1 cellular context compared by ENCODE assay signal in the genomic region with DNA sequence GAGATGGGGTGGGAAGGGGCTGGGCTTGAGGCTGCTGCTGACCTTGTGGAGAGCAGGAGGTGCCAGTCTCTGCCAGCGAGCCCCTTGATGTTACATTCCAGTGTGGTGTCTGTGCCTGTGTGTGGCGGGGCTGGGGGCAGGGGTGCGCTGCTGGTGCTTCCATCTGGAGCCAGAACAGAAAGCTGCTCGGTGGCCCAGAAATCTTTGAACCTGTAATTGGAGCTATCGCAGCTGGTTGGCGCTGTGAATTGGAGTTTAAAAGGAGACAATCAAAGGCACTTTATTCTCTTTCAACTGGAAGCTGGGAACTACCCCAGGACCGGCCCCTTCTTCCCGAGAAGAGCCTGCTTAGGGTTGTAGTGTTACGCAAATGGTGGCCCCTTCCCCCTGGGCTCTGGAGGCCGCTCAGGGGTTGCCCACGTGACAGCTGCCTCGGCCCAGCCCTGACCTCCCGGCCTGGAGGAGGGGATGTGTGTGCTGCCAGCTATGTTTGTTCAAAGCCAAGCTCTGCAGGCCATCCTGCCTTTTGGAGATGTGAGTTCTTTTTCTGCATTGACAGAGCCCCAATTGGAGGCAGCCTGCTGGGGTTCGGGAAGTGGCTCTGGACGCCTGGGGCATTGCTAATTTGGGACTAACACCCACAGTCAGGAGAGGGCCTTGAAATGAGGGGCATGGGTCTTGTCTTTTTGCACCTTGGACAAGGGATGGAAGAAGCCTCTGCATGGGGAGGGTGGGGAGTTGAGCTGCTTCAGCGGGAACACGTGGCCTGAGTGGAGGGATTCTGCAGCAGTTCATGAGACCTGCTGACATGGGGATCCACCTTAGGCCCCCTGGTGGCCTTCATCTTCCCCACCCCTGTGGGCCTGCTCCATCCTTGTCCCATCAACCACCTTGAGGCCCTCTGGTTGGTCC.
TF ChIP-seq lines count a peak whose summit lies in the region.

No MANE protein-coding gene starts in this region.

TF ChIP-seq in SK-N-SH, 30 proteins besides CTCF, POLR2A, EP300 and RAD21 (continued from another document):
- TF ChIP-seq SIN3A (IDR thresholded peaks at IDR 0.05; ENCODE audit: borderline replicate concordance, low read depth, low read length) (no peak), JUND (IDR thresholded peaks at IDR 0.05) (no peak), RCOR1 (IDR thresholded peaks at IDR 0.05; ENCODE audit: low read length) (no peak), RXRA (IDR thresholded peaks at IDR 0.05; ENCODE audit: borderline replicate concordance, low read depth) (no peak), MEF2A (IDR thresholded peaks at IDR 0.05; ENCODE audit: borderline replicate concordance, low read depth) (no peak), RFX5 (IDR thresholded peaks at IDR 0.05; ENCODE audit: low read length) (no peak)
- TF ChIP-seq, protein P1, sequence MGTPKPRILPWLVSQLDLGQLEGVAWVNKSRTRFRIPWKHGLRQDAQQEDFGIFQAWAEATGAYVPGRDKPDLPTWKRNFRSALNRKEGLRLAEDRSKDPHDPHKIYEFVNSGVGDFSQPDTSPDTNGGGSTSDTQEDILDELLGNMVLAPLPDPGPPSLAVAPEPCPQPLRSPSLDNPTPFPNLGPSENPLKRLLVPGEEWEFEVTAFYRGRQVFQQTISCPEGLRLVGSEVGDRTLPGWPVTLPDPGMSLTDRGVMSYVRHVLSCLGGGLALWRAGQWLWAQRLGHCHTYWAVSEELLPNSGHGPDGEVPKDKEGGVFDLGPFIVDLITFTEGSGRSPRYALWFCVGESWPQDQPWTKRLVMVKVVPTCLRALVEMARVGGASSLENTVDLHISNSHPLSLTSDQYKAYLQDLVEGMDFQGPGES (IDR thresholded peaks at IDR 0.05; ENCODE audit: low read depth, low read length) = no peak
